In the genomic region with DNA sequence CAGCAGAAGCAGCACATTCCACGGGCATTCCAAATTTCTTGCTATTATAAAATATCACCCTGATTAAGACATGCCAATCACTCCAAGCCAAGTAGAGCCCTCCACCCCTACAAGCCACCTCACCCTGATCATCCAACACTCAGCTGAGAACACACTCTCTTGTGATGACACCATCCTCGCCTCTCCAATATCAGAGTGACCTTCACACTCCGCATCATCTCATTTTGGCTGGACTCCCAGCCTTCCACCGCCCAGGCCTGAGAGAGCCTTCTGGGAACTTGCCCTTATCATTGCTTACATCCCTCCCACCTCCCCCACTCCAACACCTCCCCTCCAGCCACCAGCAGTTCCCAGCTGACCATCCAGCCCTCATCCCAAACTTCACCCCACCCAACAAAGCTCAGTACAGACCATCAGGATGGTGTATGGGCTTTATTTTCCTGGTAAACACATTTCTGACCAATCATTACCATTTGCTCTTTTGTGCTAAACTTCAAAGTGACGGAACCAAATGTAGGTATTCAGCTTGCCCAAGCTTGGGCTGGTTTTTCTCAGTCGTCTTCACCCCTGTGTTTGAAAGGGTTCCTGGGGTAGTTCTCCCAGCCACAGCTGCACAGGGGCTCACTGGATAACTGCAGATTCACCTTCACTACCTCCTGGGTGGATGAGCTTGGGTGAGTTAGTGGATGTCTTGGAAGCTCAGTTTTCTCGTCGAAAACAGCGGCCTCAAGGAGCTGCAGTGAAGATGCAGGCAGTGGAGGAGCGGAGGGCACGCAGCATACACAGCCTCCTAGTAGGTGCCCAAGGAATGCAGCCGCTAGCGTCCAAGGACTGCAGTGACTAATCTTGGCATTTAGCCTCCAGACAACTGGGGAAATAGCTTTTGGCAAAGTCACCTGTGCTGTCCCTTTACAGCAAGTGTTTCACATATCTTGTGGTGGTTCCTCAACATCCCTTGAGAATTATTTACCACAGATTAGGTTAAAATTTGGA, we compare ENCODE assay signal across 9 cellular contexts.
DNase-seq lines count a peak whose midpoint lies in the region; ATAC-seq and TF ChIP-seq lines count a peak whose summit lies in the region.
"Had no signal": no experiment of that assay in that cellular context is flagged by ENCODE, and none has a peak within 500 bp of the region (broad histone marks: within the 10 kb centered on the region; RNA-seq: fewer than 3 reads in every experiment).

No MANE protein-coding gene starts in this region.

- H3K4me2 ChIP-seq in parathyroid adenoma (ENCODE audit: low read length): no peak overlapping the region

- H3K4me3 ChIP-seq in fibroblast of pulmonary artery (replicated peaks; ENCODE audit: low read depth, low read length) (no peak overlapping the region), parathyroid adenoma (ENCODE audit: low read depth, low read length) (no peak overlapping the region)

- H3K4me3 Mint-ChIP-seq in CD4-positive, alpha-beta T cell: no peak overlapping the region

- DNase-seq in EH (ENCODE audit: low read depth) (peak; percentile 96), RWPE1 (ENCODE audit: low spot score) (peak; percentile 73), fibroblast of pulmonary artery (ENCODE audit: low read depth) (peak; percentile 91)
- no peak for DNase-seq in CD4-positive, alpha-beta T cell
- DNase-seq in stimulated activated CD4-positive, alpha-beta T cell treated with anti-CD3 and anti-CD28 coated beads, Interleukin-4, amount 100 ng/mL, for 1 hour: no peak
- DNase-seq: NCI-H774 had no signal

- peaks cover 11% of the 10 kb centered on the region for H3K4me1 ChIP-seq in parathyroid adenoma

- H3K9me3 ChIP-seq in parathyroid adenoma (ENCODE audit: control insufficient read depth, low read length): no peaks in the 10 kb centered on the region
- no peaks in the 10 kb centered on the region for H3K9me3 ChIP-seq in CD4-positive, alpha-beta T cell (ENCODE audit: control insufficient read depth, low read length)

- no peaks in the 10 kb centered on the region for H3K27me3 Mint-ChIP-seq in CD4-positive, alpha-beta T cell

- no peaks in the 10 kb centered on the region for H3K36me3 Mint-ChIP-seq in CD4-positive, alpha-beta T cell (ENCODE audit: low read depth)

- peak overlapping the region; percentile 69 for H2AFZ ChIP-seq in parathyroid adenoma

- no peak overlapping the region for H3K9ac ChIP-seq in parathyroid adenoma

- CTCF ChIA-PET in RWPE1 (lab: Yijun Ruan, JAX): interaction anchor here (0.6 kb wide), 2 partner anchors 105 to 888 kb away, joined by 3 read pairs; no protein-coding TSS in a partner anchor
- CTCF ChIA-PET in CD4-positive, alpha-beta T cell (lab: Charles Lee): interaction anchor here (0.6 kb wide), 1 partner anchor 41 kb away, joined by 3 read pairs; no protein-coding TSS in a partner anchor

- no peaks in the 10 kb centered on the region for H3K9me3 Mint-ChIP-seq in CD4-positive, alpha-beta T cell

- TF ChIP-seq CTCF in RWPE1 (conservative IDR thresholded peaks at IDR 0.05; ENCODE audit: low read depth) (no peak), fibroblast of pulmonary artery (IDR thresholded peaks at IDR 0.05; ENCODE audit: low read length, missing control alignments) (no peak), parathyroid adenoma (IDR thresholded peaks at IDR 0.05) (no peak)
- no peak for TF ChIP-seq CTCF in CD4-positive, alpha-beta T cell (IDR thresholded peaks at IDR 0.05)

- H3K36me3 ChIP-seq in parathyroid adenoma (ENCODE audit: control insufficient read depth, insufficient read depth, low read length): no peaks in the 10 kb centered on the region

- no peak for ATAC-seq in CD4-positive, alpha-beta T cell (ENCODE audit: poor library complexity)
- ATAC-seq in activated CD4-positive, CD25-positive, alpha-beta regulatory T cell treated with anti-CD3 and anti-CD28 coated beads, Interleukin-2, amount 50 U/mL, for 24 hours: no peak
- no peak for ATAC-seq in GM18517 (IDR thresholded peaks at IDR 0.05; ENCODE audit: unreplicated experiment)

- H3K27ac Mint-ChIP-seq in CD4-positive, alpha-beta T cell: no peak overlapping the region

- peak overlapping the region; percentile 38 for H3K27ac ChIP-seq in RWPE1
- H3K27ac ChIP-seq in parathyroid adenoma: peak overlapping the region; percentile 90
- H3K27ac ChIP-seq in CD4-positive, alpha-beta T cell (ENCODE audit: low read depth, low read length): no peak overlapping the region

- H3K4me1 Mint-ChIP-seq in CD4-positive, alpha-beta T cell (ENCODE audit: low read depth): peaks cover 27% of the 10 kb centered on the region

- H3K79me2 ChIP-seq in parathyroid adenoma: no peaks in the 10 kb centered on the region

- intact Hi-C loops in CD4-positive, alpha-beta T cell (cut with DNase I, micrococcal nuclease): no loop called here

- POLR2A ChIA-PET in RWPE1 (lab: Yijun Ruan, JAX; ENCODE audit: low non-redundant PET): no interaction called here
- POLR2A ChIA-PET in CD4-positive, alpha-beta T cell (lab: Charles Lee): no interaction called here

- H3K27me3 ChIP-seq in parathyroid adenoma (ENCODE audit: control insufficient read depth, insufficient read depth, low read length): no peaks in the 10 kb centered on the region
- H3K27me3 ChIP-seq in CD4-positive, alpha-beta T cell (ENCODE audit: control insufficient read depth, insufficient read depth, low read length): no peaks in the 10 kb centered on the region

Comparison
In these comparisons a context has a peak if more than half of its experiments do, and no peak if none do; other contexts are left out.
1. DNase-seq: peak in EH (single experiment), RWPE1 (single experiment) and fibroblast of pulmonary artery (single experiment); none in CD4-positive, alpha-beta T cell (0 of 10) and stimulated activated CD4-positive, alpha-beta T cell treated with anti-CD3 and anti-CD28 coated beads, Interleukin-4, amount 100 ng/mL, for 1 hour (single experiment).